In genomic region chr13:20394506-20394905, GRCh38 we compare ENCODE assay signal across 22 cellular contexts.
"Had no signal": no experiment of that assay in that cellular context is flagged by ENCODE, and none has a peak within 500 bp of the region (broad histone marks: within the 10 kb centered on the region; RNA-seq: fewer than 3 reads in every experiment).

No MANE protein-coding gene starts in this region.

- H3K9me3 ChIP-seq: body of pancreas, esophagus muscularis mucosa, lower lobe of right lung, mucosa of descending colon, upper lobe of right lung had no signal

- H3K27ac ChIP-seq: body of pancreas, cardiac muscle cell, esophagus muscularis mucosa, lower lobe of right lung, spleen, upper lobe of right lung had no signal

- H3K4me3 Mint-ChIP-seq: activated naive CD8-positive, alpha-beta T cell treated with anti-CD3 and anti-CD28 coated beads, Interleukin-2, amount 50 U/mL, for 24 hours; effector memory CD8-positive, alpha-beta T cell; naive B cell; T-helper 1 cell treated with Interleukin-12 subunit alpha and Interleukin-12 subunit beta and Interleukin-4 antibody, amounts not matched to agents 30 μg/mL and 1 μg/mL, for 36 hours; WTC11 had no signal

- H3K4me1 ChIP-seq: body of pancreas, esophagus muscularis mucosa, lower lobe of right lung, spleen, upper lobe of right lung had no signal

- H3K27me3 Mint-ChIP-seq: activated naive CD8-positive, alpha-beta T cell treated with anti-CD3 and anti-CD28 coated beads, Interleukin-2, amount 50 U/mL, for 24 hours; effector memory CD8-positive, alpha-beta T cell had no signal

- H3K27me3 ChIP-seq: body of pancreas, cardiac muscle cell, esophagus muscularis mucosa, spleen, upper lobe of right lung had no signal

- H3K9me3 Mint-ChIP-seq: activated naive CD8-positive, alpha-beta T cell treated with anti-CD3 and anti-CD28 coated beads, Interleukin-2, amount 50 U/mL, for 24 hours; T-helper 1 cell treated with Interleukin-12 subunit alpha and Interleukin-12 subunit beta and Interleukin-4 antibody, amounts not matched to agents 30 μg/mL and 1 μg/mL, for 36 hours had no signal

- H3K36me3 Mint-ChIP-seq: WTC11 had no signal

- ATAC-seq: activated naive CD8-positive, alpha-beta T cell treated with anti-CD3 and anti-CD28 coated beads, Interleukin-2, amount 50 U/mL, for 24 hours; body of pancreas; effector memory CD8-positive, alpha-beta T cell; left colon; lower lobe of right lung; mucosa of descending colon; upper lobe of right lung; WTC11 had no signal

- H3K27ac Mint-ChIP-seq: activated naive CD8-positive, alpha-beta T cell treated with anti-CD3 and anti-CD28 coated beads, Interleukin-2, amount 50 U/mL, for 24 hours; effector memory CD8-positive, alpha-beta T cell; naive B cell; T-helper 1 cell treated with Interleukin-12 subunit alpha and Interleukin-12 subunit beta and Interleukin-4 antibody, amounts not matched to agents 30 μg/mL and 1 μg/mL, for 36 hours; WTC11 had no signal

- DNase-seq: activated CD4-positive, alpha-beta T cell treated with anti-CD3 and anti-CD28 coated beads, Interleukin-2, amount 50 U/mL, for 4 hours; activated gamma-delta T cell; activated naive CD4-positive, alpha-beta T cell treated with anti-CD3 and anti-CD28 coated beads, Interleukin-2, amount 50 U/mL, for 16 hours; activated naive CD8-positive, alpha-beta T cell treated with anti-CD3 and anti-CD28 coated beads, Interleukin-2, amount 50 U/mL, for 24 hours; activated T-cell treated with anti-CD3 and anti-CD28 coated beads for 4 hours; body of pancreas; effector memory CD8-positive, alpha-beta T cell; hippocampal formation; left colon; lower lobe of right lung; mesendoderm; mucosa of descending colon; naive B cell; spleen; stimulated activated CD4-positive, alpha-beta T cell treated with anti-CD3 and anti-CD28 coated beads, Interleukin-4, amount 100 ng/mL, for 1 hour; stimulated activated naive CD4-positive, alpha-beta T cell; T1000; upper lobe of right lung had no signal

- H3K4me3 ChIP-seq: body of pancreas, cardiac muscle cell, esophagus muscularis mucosa, lower lobe of right lung, mucosa of descending colon, spleen, upper lobe of right lung had no signal

- H3K36me3 ChIP-seq: cardiac muscle cell, esophagus muscularis mucosa, lower lobe of right lung, spleen, upper lobe of right lung had no signal

- H3K4me1 Mint-ChIP-seq: activated naive CD8-positive, alpha-beta T cell treated with anti-CD3 and anti-CD28 coated beads, Interleukin-2, amount 50 U/mL, for 24 hours; naive B cell; WTC11 had no signal
